12 cellular contexts compared by ENCODE assay signal in the genomic region with DNA sequence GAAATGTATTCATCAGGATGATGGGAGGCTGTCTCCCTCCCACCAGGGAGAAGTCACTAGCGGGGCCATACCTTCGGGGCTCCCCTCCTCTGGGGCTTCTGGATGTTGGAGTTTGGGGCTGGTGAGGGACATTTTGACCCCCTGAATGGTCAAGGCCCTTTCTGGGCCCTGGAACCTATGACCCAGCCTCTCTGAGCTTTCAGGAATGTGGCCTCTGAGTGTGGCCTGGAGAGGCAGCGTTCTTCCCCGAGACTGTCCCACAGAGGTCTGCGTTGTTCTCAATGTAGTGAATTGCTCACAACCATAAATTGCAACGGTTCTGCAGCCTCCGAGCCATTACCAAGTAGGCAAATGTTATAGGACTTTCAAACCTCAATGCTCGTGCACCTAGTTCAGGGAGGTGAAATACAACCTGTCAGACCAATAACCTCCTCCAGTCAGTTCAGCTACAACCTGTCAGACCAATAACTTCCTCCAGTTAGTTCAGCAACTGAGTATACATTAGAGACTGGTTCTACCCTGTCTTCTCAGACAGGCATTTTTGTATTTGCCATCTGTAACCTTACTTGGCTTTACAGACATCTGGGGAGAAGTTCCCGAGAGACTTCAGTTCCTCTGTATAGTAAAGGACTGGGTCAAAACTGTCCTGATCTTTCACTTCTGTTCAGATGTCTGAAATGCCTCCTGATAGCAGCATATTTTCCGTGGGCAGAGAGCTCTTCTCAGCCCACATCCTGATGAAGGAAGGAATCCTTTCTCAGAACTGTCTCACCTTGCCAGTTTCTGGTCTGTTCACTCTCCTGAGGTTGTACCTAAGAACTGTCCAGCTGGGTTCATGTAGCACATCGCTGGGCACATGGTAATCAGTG. TPM values are rescaled to one million over a fixed set of nuclear protein-coding genes. Genes with fewer than 3 reads are reported as not detected.
A peak's percentile ranks its signal among the peaks of the same experiment; 100 is the strongest.
DNase-seq lines count a peak whose midpoint lies in the region; ATAC-seq and TF ChIP-seq lines count a peak whose summit lies in the region.
"Had no signal": no experiment of that assay in that cellular context is flagged by ENCODE, and none has a peak within 500 bp of the region (broad histone marks: within the 10 kb centered on the region; RNA-seq: fewer than 3 reads in every experiment).

No MANE protein-coding gene starts in this region.

- H3K4me3 ChIP-seq in lower lobe of right lung = no peak overlapping the region
- no peak overlapping the region for H3K4me3 ChIP-seq in transverse colon

- H3K36me3 ChIP-seq in lower lobe of right lung (no peaks in the 10 kb centered on the region), transverse colon (no peaks in the 10 kb centered on the region)

- no peak for DNase-seq in activated CD8-positive, alpha-beta memory T cell treated with anti-CD3 and anti-CD28 coated beads, Interleukin-2, amount 10 ng/mL, durations not matched to agents 7 days and 5 days
- DNase-seq in activated CD8-positive, alpha-beta memory T cell treated with anti-CD3 and anti-CD28 coated beads, Interleukin-2, amount 50 U/mL, for 4 hours = no peak
- no peak for DNase-seq in activated naive CD8-positive, alpha-beta T cell treated with anti-CD3 and anti-CD28 coated beads, Interleukin-2, amount 50 U/mL, for 24 hours
- DNase-seq in lower lobe of right lung = no peak
- DNase-seq in transverse colon = peak; percentile 33
- DNase-seq in GM10248 (ENCODE audit: extremely low spot score) = no peak
- DNase-seq: ACHN; activated T-cell treated with anti-CD3 and anti-CD28 coated beads, Interleukin-2, amount 50 U/mL, for 4 hours had no signal

- H3K27me3 Mint-ChIP-seq in activated CD8-positive, alpha-beta memory T cell treated with anti-CD3 and anti-CD28 coated beads, Interleukin-2, amount 10 ng/mL, durations not matched to agents 7 days and 5 days = no peaks in the 10 kb centered on the region
- H3K27me3 Mint-ChIP-seq in activated naive CD8-positive, alpha-beta T cell treated with anti-CD3 and anti-CD28 coated beads, Interleukin-2, amount 50 U/mL, for 24 hours = no peaks in the 10 kb centered on the region

- H3K4me1 ChIP-seq in lower lobe of right lung (peaks cover 58% of the 10 kb centered on the region), transverse colon (peaks cover 26 to 59% (median 55%) of the 10 kb centered on the region in 4 donors)
- H3K4me1 ChIP-seq: parathyroid adenoma had no signal

- no peak for TF ChIP-seq POLR2A in transverse colon (IDR thresholded peaks at IDR 0.05)

- H3K27me3 ChIP-seq in lower lobe of right lung (ENCODE audit: low read depth) (no peaks in the 10 kb centered on the region), transverse colon (no peaks in the 10 kb centered on the region)

- POLR2A ChIA-PET in GM10248 (lab: Yijun Ruan, JAX) = no interaction called here

- intact Hi-C loops in lower lobe of right lung (cut with DNase I) (no loop called here), transverse colon (cut with DNase I; ENCODE audit: low total_unique reads) (no loop called here)

- 49% methylated on average over 11 of the region's 11 CpGs; no CpG with 5 or more reads in 1 of the 2 donors for WGBS in transverse colon (ENCODE audit: low coverage in 1 of 2), 2 donors

- H3K36me3 Mint-ChIP-seq in activated CD8-positive, alpha-beta memory T cell treated with anti-CD3 and anti-CD28 coated beads, Interleukin-2, amount 10 ng/mL, durations not matched to agents 7 days and 5 days = peaks cover 30% of the 10 kb centered on the region
- H3K36me3 Mint-ChIP-seq in activated naive CD8-positive, alpha-beta T cell treated with anti-CD3 and anti-CD28 coated beads, Interleukin-2, amount 50 U/mL, for 24 hours (ENCODE audit: low read depth) = peaks cover 26% of the 10 kb centered on the region

- ATAC-seq in activated CD8-positive, alpha-beta memory T cell treated with anti-CD3 and anti-CD28 coated beads, Interleukin-2, amount 10 ng/mL, durations not matched to agents 7 days and 5 days = peak; percentile 45
- ATAC-seq in activated naive CD8-positive, alpha-beta T cell treated with anti-CD3 and anti-CD28 coated beads, Interleukin-2, amount 50 U/mL, for 24 hours = peak; percentile 53
- ATAC-seq in lower lobe of right lung (peak in 1 of 2 donors; percentile 26), HG03280 (IDR thresholded peaks at IDR 0.05; ENCODE audit: unreplicated experiment) (no peak), GM18868 (IDR thresholded peaks at IDR 0.05; ENCODE audit: unreplicated experiment) (no peak)
- ATAC-seq: activated T-cell treated with anti-CD3 and anti-CD28 coated beads, Interleukin-2, amount 50 U/mL, for 4 hours had no signal

- H3K27ac ChIP-seq in lower lobe of right lung = peak overlapping the region; percentile 74
- peak overlapping the region; percentile 82 to 89 (median 87) for H3K27ac ChIP-seq in transverse colon
- H3K27ac ChIP-seq: KMS-11, parathyroid adenoma had no signal

- in situ Hi-C loops in transverse colon (cut with MboI; ENCODE audit: low pct_ligation_motif_present in 1 of 4, low pct_unique_long_range_greater_than_20kb in 1 of 4, low sequenced_read_pairs in 3 of 4) = no loop called here

- H3K4me1 Mint-ChIP-seq in activated CD8-positive, alpha-beta memory T cell treated with anti-CD3 and anti-CD28 coated beads, Interleukin-2, amount 10 ng/mL, durations not matched to agents 7 days and 5 days = peaks cover 70% of the 10 kb centered on the region
- H3K4me1 Mint-ChIP-seq in activated naive CD8-positive, alpha-beta T cell treated with anti-CD3 and anti-CD28 coated beads, Interleukin-2, amount 50 U/mL, for 24 hours = peaks cover 69% of the 10 kb centered on the region

- no peak overlapping the region for H3K4me3 Mint-ChIP-seq in activated CD8-positive, alpha-beta memory T cell treated with anti-CD3 and anti-CD28 coated beads, Interleukin-2, amount 10 ng/mL, durations not matched to agents 7 days and 5 days
- no peak overlapping the region for H3K4me3 Mint-ChIP-seq in activated naive CD8-positive, alpha-beta T cell treated with anti-CD3 and anti-CD28 coated beads, Interleukin-2, amount 50 U/mL, for 24 hours
- H3K4me3 Mint-ChIP-seq: activated T-cell treated with anti-CD3 and anti-CD28 coated beads, Interleukin-2, amount 50 U/mL, for 4 hours had no signal

- no peak for TF ChIP-seq EP300 in transverse colon (IDR thresholded peaks at IDR 0.05; ENCODE audit: low read depth)

- CTCF ChIA-PET in activated CD8-positive, alpha-beta memory T cell treated with anti-CD3 and anti-CD28 coated beads, Interleukin-2, amount 10 ng/mL, durations not matched to agents 7 days and 5 days (lab: Charles Lee) = interaction anchor here (0.6 to 1.2 kb wide), 2 partner anchors 13 to 46 kb away, joined by 3 to 4 read pairs; no protein-coding TSS in a partner anchor
- CTCF ChIA-PET in GM10248 (lab: Yijun Ruan, JAX) = interaction anchor here (0.9 kb wide), 1 partner anchor 91 kb away, joined by 3 read pairs; no protein-coding TSS in a partner anchor

- H3K9me3 ChIP-seq in lower lobe of right lung (no peaks in the 10 kb centered on the region), transverse colon (no peaks in the 10 kb centered on the region)

- no peak for TF ChIP-seq CTCF in lower lobe of right lung (IDR thresholded peaks at IDR 0.05)
- TF ChIP-seq CTCF in transverse colon (IDR thresholded peaks at IDR 0.05) = no peak
- no peak for TF ChIP-seq CTCF in GM10248 (IDR thresholded peaks at IDR 0.05; ENCODE audit: control extremely low read depth, extremely low read depth, low read depth, missing control alignments)

- peak overlapping the region; percentile 57 for H3K27ac Mint-ChIP-seq in activated CD8-positive, alpha-beta memory T cell treated with anti-CD3 and anti-CD28 coated beads, Interleukin-2, amount 10 ng/mL, durations not matched to agents 7 days and 5 days
- peak overlapping the region; percentile 77 for H3K27ac Mint-ChIP-seq in activated naive CD8-positive, alpha-beta T cell treated with anti-CD3 and anti-CD28 coated beads, Interleukin-2, amount 50 U/mL, for 24 hours

- no peaks in the 10 kb centered on the region for H3K9me3 Mint-ChIP-seq in activated CD8-positive, alpha-beta memory T cell treated with anti-CD3 and anti-CD28 coated beads, Interleukin-2, amount 10 ng/mL, durations not matched to agents 7 days and 5 days (ENCODE audit: low read depth)
- peaks cover 5% of the 10 kb centered on the region for H3K9me3 Mint-ChIP-seq in activated naive CD8-positive, alpha-beta T cell treated with anti-CD3 and anti-CD28 coated beads, Interleukin-2, amount 50 U/mL, for 24 hours
- H3K9me3 Mint-ChIP-seq: activated T-cell treated with anti-CD3 and anti-CD28 coated beads, Interleukin-2, amount 50 U/mL, for 4 hours had no signal

RNA-seq across cellular contexts. Expression of gene MICAL2, which starts 34.1 kb away (rescaled TPM):
- 100 to 1,000 TPM; 120 to 168 TPM for total RNA-seq in activated CD8-positive, alpha-beta memory T cell treated with anti-CD3 and anti-CD28 coated beads, Interleukin-2, amount 10 ng/mL, durations not matched to agents 7 days and 5 days
- total RNA-seq in lower lobe of right lung = 127 TPM
- 100 to 1,000 TPM; 309 to 483 (median 316) TPM for total RNA-seq in transverse colon

Comparison
In these comparisons a context has a peak if more than half of its experiments do, and no peak if none do; other contexts are left out.
1. ATAC-seq: peak in activated CD8-positive, alpha-beta memory T cell treated with anti-CD3 and anti-CD28 coated beads, Interleukin-2, amount 10 ng/mL, durations not matched to agents 7 days and 5 days (single experiment) and activated naive CD8-positive, alpha-beta T cell treated with anti-CD3 and anti-CD28 coated beads, Interleukin-2, amount 50 U/mL, for 24 hours (single experiment); none in HG03280 (single experiment) and GM18868 (single experiment).